In the genomic region with DNA sequence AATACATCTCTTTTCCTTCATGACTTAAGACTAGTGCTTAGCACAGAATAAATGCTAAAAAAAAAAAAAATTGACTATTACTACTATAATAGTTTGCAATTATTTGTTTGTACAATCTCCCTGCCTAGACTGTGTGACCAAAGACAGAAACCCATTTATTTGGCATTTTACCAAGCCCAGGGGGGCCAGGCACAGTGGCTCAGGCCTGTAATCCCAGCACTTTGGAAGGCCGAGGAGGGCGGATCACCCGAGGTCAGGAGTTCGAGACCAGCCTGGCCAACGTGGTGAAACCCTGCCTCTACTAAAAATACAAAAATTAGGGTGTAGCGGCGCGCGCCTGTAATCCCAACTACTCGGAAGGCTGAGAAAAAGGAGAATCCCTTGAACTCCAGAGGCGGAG, we compare ENCODE assay signal across 10 cellular contexts. TPM values are rescaled to one million over a fixed set of nuclear protein-coding genes. Genes with fewer than 3 reads are reported as not detected.
DNase-seq lines count a peak whose midpoint lies in the region; ATAC-seq and TF ChIP-seq lines count a peak whose summit lies in the region.
"Had no signal": no experiment of that assay in that cellular context is flagged by ENCODE, and none has a peak within 500 bp of the region (broad histone marks: within the 10 kb centered on the region; RNA-seq: fewer than 3 reads in every experiment).

No MANE protein-coding gene starts in this region.

- 43 to 59% methylated on average over 11 of the region's 11 CpGs for WGBS in esophagus squamous epithelium, 2 donors

- peaks cover 4% of the 10 kb centered on the region; the same call in 1 of the 2 replicates for H3K36me3 ChIP-seq in GM06990 (ENCODE audit: control insufficient read depth, insufficient read depth, low read length)
- peaks cover 4% of the 10 kb centered on the region; the same call in 1 of the 2 replicates for H3K36me3 ChIP-seq in Panc1 (ENCODE audit: control insufficient read depth, insufficient read depth, low read length)
- peaks cover 0 to 16% (median 0%) of the 10 kb centered on the region in 3 donors for H3K36me3 ChIP-seq in esophagus squamous epithelium

- CTCF ChIA-PET in Panc1 (lab: Charles Lee) = no interaction called here

- POLR2A ChIA-PET in Panc1 (lab: Charles Lee) = no interaction called here

- peaks cover 21% of the 10 kb centered on the region for H3K4me1 ChIP-seq in Panc1 (ENCODE audit: control insufficient read depth, insufficient read depth, low read length)
- peaks cover 6 to 61% (median 25%) of the 10 kb centered on the region in 3 donors for H3K4me1 ChIP-seq in esophagus squamous epithelium

- H3K27me3 ChIP-seq in GM06990 (replicated peaks; ENCODE audit: control insufficient read depth, insufficient read depth, low read length) (no peaks in the 10 kb centered on the region), Panc1 (ENCODE audit: control insufficient read depth, insufficient read depth, low read length) (no peaks in the 10 kb centered on the region), esophagus squamous epithelium (no peaks in the 10 kb centered on the region)

- in situ Hi-C loops in Panc1 (cut with HindIII; ENCODE audit: low pct_unique_long_range_greater_than_20kb, low sequenced_read_pairs) = no loop called here

- TF ChIP-seq CTCF in GM06990 (IDR thresholded peaks at IDR 0.05; ENCODE audit: insufficient read depth, low read length, poor library complexity, severe bottlenecking) (no peak), Panc1 (IDR thresholded peaks at IDR 0.05) (no peak), esophagus squamous epithelium (IDR thresholded peaks at IDR 0.05) (no peak), retinal pigment epithelial cell (conservative IDR thresholded peaks at IDR 0.05; ENCODE audit: low read depth, low read length) (no peak)

- BruUV-seq in Panc1 (replicated peaks; lab: Mats Ljungman, UMichigan) = no TSS peak

- DNase-seq in GM06990 (ENCODE audit: extremely low read depth, insufficient read length) (no peak), Panc1 (ENCODE audit: low read depth, low spot score) (no peak), esophagus squamous epithelium (lab: John Stamatoyannopoulos, UW) (no peak), retinal pigment epithelial cell (ENCODE audit: low read depth) (no peak), NCI-H1092 (lab: John Stamatoyannopoulos, UW) (no peak), midbrain (lab: John Stamatoyannopoulos, UW) (no peak)
- DNase-seq: NCI-H187 treated with DMSO at 0.1 percent for 48 hours; stimulated activated CD4-positive, alpha-beta T cell treated with anti-CD3 and anti-CD28 coated beads, Interleukin-2, amount 100 ng/mL, for 48 hours had no signal

- H3K4me3 ChIP-seq in GM06990 (replicated peaks; ENCODE audit: low read depth, low read length) (peak overlapping the region; percentile 86), Panc1 (ENCODE audit: low read depth in 2 of 2, low read length in 2 of 2) (peak overlapping the region; percentile 96 to 97), esophagus squamous epithelium (peak overlapping the region in 3 of 4 donors; percentile 81 to 98 (median 82)), retinal pigment epithelial cell (ENCODE audit: low read length) (peak overlapping the region; percentile 96)

- H3K9me3 ChIP-seq in Panc1 (ENCODE audit: control insufficient read depth, insufficient read depth, low read depth, low read length) (no peaks in the 10 kb centered on the region), esophagus squamous epithelium (no peaks in the 10 kb centered on the region)

- ATAC-seq in Panc1 = no peak
- no peak for ATAC-seq in HG02678 (IDR thresholded peaks at IDR 0.05; ENCODE audit: unreplicated experiment)
- no peak for ATAC-seq in GM18870 (IDR thresholded peaks at IDR 0.05; ENCODE audit: unreplicated experiment)

- H3K27ac ChIP-seq in Panc1 (ENCODE audit: low read length) = no peak overlapping the region; the same call in 1 of the 2 replicates
- H3K27ac ChIP-seq in esophagus squamous epithelium = peak overlapping the region in 1 of 4 donors; percentile 90

- no peak for TF ChIP-seq POLR2A in esophagus squamous epithelium (IDR thresholded peaks at IDR 0.05)

- intact Hi-C loops in Panc1 (cut with micrococcal nuclease; ENCODE audit: unreplicated experiment) (no loop called here), esophagus squamous epithelium (cut with DNase I) (no loop called here)

RNA-seq across cellular contexts. Expression of gene ASB3, which starts 1.4 kb away (rescaled TPM):
- total RNA-seq in Panc1 (2021; ENCODE audit: unreplicated experiment) (12.9 TPM), esophagus squamous epithelium (10 to 100 TPM in 1 of 4 donors, 1 to 10 TPM in 3; 7.0 to 14.7 (median 8.6) TPM)
- 8.2 TPM for polyA plus RNA-seq in Panc1 (2012; ENCODE audit: insufficient read length)

RNA-seq across cellular contexts. Expression of gene ERLEC1, which starts 1.5 kb away (rescaled TPM):
- total RNA-seq in Panc1 (2021; ENCODE audit: unreplicated experiment) (43.9 TPM), esophagus squamous epithelium (10 to 100 TPM; 15.1 to 27.5 (median 21.3) TPM)
- 27.7 TPM for polyA plus RNA-seq in Panc1 (2012; ENCODE audit: insufficient read length)

RNA-seq across cellular contexts. Expression of gene CHAC2, which starts 17.8 kb away (rescaled TPM):
- 7.6 TPM for total RNA-seq in Panc1 (2021; ENCODE audit: unreplicated experiment)
- 2.6 TPM for polyA plus RNA-seq in Panc1 (2012; ENCODE audit: insufficient read length)
- total RNA-seq in esophagus squamous epithelium = 10 to 100 TPM in 2 of 4 donors, 1 to 10 TPM in 2; 5.0 to 11.3 (median 8.7) TPM
